ENCODE assay signal across 9 cellular contexts in genomic region chr3:194397757-194398312, GRCh38. TPM values are rescaled to one million over a fixed set of nuclear protein-coding genes. Genes with fewer than 3 reads are reported as not detected.
DNase-seq lines count a peak whose midpoint lies in the region; ATAC-seq, FAIRE-seq and TF ChIP-seq lines count a peak whose summit lies in the region.
"Had no signal": no experiment of that assay in that cellular context is flagged by ENCODE, and none has a peak within 500 bp of the region (broad histone marks: within the 10 kb centered on the region; RNA-seq: fewer than 3 reads in every experiment).

No MANE protein-coding gene starts in this region.

- TF ChIP-seq CTCF in keratinocyte (optimal IDR thresholded peaks at IDR 0.05 in 1 of 3, IDR thresholded peaks at IDR 0.05 in 1 of 3, conservative IDR thresholded peaks at IDR 0.05 in 1 of 3; ENCODE audit: extremely low read depth in 1 of 3, insufficient read depth in 2 of 3, low read length in 3 of 3) (no peak), thoracic aorta (IDR thresholded peaks at IDR 0.05) (no peak)

- peak; percentile 63 for ATAC-seq in activated naive CD8-positive, alpha-beta T cell treated with anti-CD3 and anti-CD28 coated beads, Interleukin-2, amount 10 ng/mL, durations not matched to agents 7 days and 5 days (ENCODE audit: low read depth)
- no peak for ATAC-seq in thoracic aorta (ENCODE audit: insufficient number of reproducible peaks, low FRiP score, low read depth)

- no peaks in the 10 kb centered on the region for H3K9me3 ChIP-seq in keratinocyte (ENCODE audit: control insufficient read depth, low read depth, low read length)
- H3K9me3 ChIP-seq in thoracic aorta = no peaks in the 10 kb centered on the region

- no peaks in the 10 kb centered on the region for H4K20me1 ChIP-seq in keratinocyte (ENCODE audit: control insufficient read depth, extremely low read depth, insufficient read depth, low read length)

- H3K4me3 ChIP-seq in keratinocyte (ENCODE audit: control insufficient read depth in 2 of 3, extremely low read depth in 1 of 3, insufficient read depth in 2 of 3, low read depth in 1 of 3, low read length in 3 of 3) (peak overlapping the region in 1 of 3 experiments; percentile 43), thoracic aorta (peak overlapping the region; percentile 57)

- no peaks in the 10 kb centered on the region for H3K79me2 ChIP-seq in keratinocyte (ENCODE audit: control insufficient read depth, insufficient read depth, low read length)

- peaks cover 24% of the 10 kb centered on the region for H3K27me3 ChIP-seq in keratinocyte (ENCODE audit: control insufficient read depth, extremely low read depth, insufficient read depth, low read length)
- no peaks in the 10 kb centered on the region for H3K27me3 ChIP-seq in thoracic aorta (replicated peaks; ENCODE audit: insufficient read depth)

- H3K4me1 ChIP-seq in keratinocyte (ENCODE audit: control insufficient read depth, extremely low read depth, insufficient read depth, low read length) = peaks cover 13% of the 10 kb centered on the region
- peaks cover 8 to 13% of the 10 kb centered on the region in 2 donors for H3K4me1 ChIP-seq in thoracic aorta (ENCODE audit: control insufficient read depth in 1 of 2, low read depth in 2 of 2)

- H3K36me3 ChIP-seq in keratinocyte (ENCODE audit: control insufficient read depth in 2 of 2, extremely low read depth in 1 of 2, insufficient read depth in 2 of 2, low read length in 2 of 2) (no peaks in the 10 kb centered on the region), thoracic aorta (no peaks in the 10 kb centered on the region)

- H3K9me1 ChIP-seq in keratinocyte (ENCODE audit: control insufficient read depth, extremely low read depth, insufficient read depth, low read length) = no peaks in the 10 kb centered on the region

- POLR2A ChIA-PET in activated naive CD8-positive, alpha-beta T cell treated with anti-CD3 and anti-CD28 coated beads, Interleukin-2, amount 10 ng/mL, durations not matched to agents 7 days and 5 days (lab: Charles Lee) = no interaction called here

- H3K4me2 ChIP-seq in keratinocyte (ENCODE audit: control insufficient read depth, extremely low read depth, insufficient read depth, low read depth, low read length) = peak overlapping the region; percentile 65

- H3K27ac Mint-ChIP-seq in activated naive CD8-positive, alpha-beta T cell treated with anti-CD3 and anti-CD28 coated beads, Interleukin-2, amount 10 ng/mL, durations not matched to agents 7 days and 5 days = peak overlapping the region; percentile 77

- no peak for FAIRE-seq in keratinocyte (lab: Jason Lieb, UNC)

- H2AFZ ChIP-seq in keratinocyte (ENCODE audit: control insufficient read depth, low read length) = no peak overlapping the region

- H3K36me3 Mint-ChIP-seq in activated naive CD8-positive, alpha-beta T cell treated with anti-CD3 and anti-CD28 coated beads, Interleukin-2, amount 10 ng/mL, durations not matched to agents 7 days and 5 days = no peaks in the 10 kb centered on the region

- H3K9me3 Mint-ChIP-seq in activated naive CD8-positive, alpha-beta T cell treated with anti-CD3 and anti-CD28 coated beads, Interleukin-2, amount 10 ng/mL, durations not matched to agents 7 days and 5 days = no peaks in the 10 kb centered on the region

- dilution Hi-C loops in keratinocyte (cut with MboI; ENCODE audit: extremely low pct_ligation_motif_present, low sequenced_read_pairs) = no loop called here

- DNase-seq in activated gamma-delta T cell treated with Interleukin-2 at 50 U/mL for 16 hours (peak; percentile 47), activated gamma-delta T cell (lab: John Stamatoyannopoulos, UW) (no peak), keratinocyte (ENCODE audit: low read depth, low spot score) (no peak), thoracic aorta (ENCODE audit: low spot score) (no peak), midbrain (lab: John Stamatoyannopoulos, UW) (no peak), DMS153 (lab: John Stamatoyannopoulos, UW) (no peak), NCI-H2171 (lab: John Stamatoyannopoulos, UW) (no peak)
- DNase-seq in activated naive CD8-positive, alpha-beta T cell treated with anti-CD3 and anti-CD28 coated beads, Interleukin-2, amount 10 ng/mL, durations not matched to agents 7 days and 5 days = peak; percentile 71
- DNase-seq: effector CD4-positive, alpha-beta T cell had no signal

- H3K27ac ChIP-seq in keratinocyte (ENCODE audit: control insufficient read depth, insufficient read depth, low read length) = no peak overlapping the region
- no peak overlapping the region for H3K27ac ChIP-seq in thoracic aorta

- peaks cover 6% of the 10 kb centered on the region for H3K27me3 Mint-ChIP-seq in activated naive CD8-positive, alpha-beta T cell treated with anti-CD3 and anti-CD28 coated beads, Interleukin-2, amount 10 ng/mL, durations not matched to agents 7 days and 5 days

- H3K4me3 Mint-ChIP-seq in activated naive CD8-positive, alpha-beta T cell treated with anti-CD3 and anti-CD28 coated beads, Interleukin-2, amount 10 ng/mL, durations not matched to agents 7 days and 5 days = peak overlapping the region; percentile 84

- H3K9ac ChIP-seq in keratinocyte (ENCODE audit: control insufficient read depth, extremely low read depth, insufficient read depth, low read length) = no peak overlapping the region

- peaks cover 38% of the 10 kb centered on the region for H3K4me1 Mint-ChIP-seq in activated naive CD8-positive, alpha-beta T cell treated with anti-CD3 and anti-CD28 coated beads, Interleukin-2, amount 10 ng/mL, durations not matched to agents 7 days and 5 days

RNA-seq across cellular contexts. Expression of gene GP5, which starts 1.2 kb away (rescaled TPM):
- total RNA-seq in activated naive CD8-positive, alpha-beta T cell treated with anti-CD3 and anti-CD28 coated beads, Interleukin-2, amount 10 ng/mL, durations not matched to agents 7 days and 5 days = 1 to 10 TPM; 2.2 to 2.3 TPM
- polyA plus RNA-seq in keratinocyte = 0.02 to 0.05 TPM (median 0.04 TPM) in 3 replicates
- polyA plus RNA-seq in keratinocyte (2011; ENCODE audit: low read depth) = not detected
- not detected in 2 replicates for polyA plus RNA-seq in keratinocyte (2011; cell fraction: cytosol; rRNA removed)
- 0.22 and 0.25 TPM in 2 replicates for polyA plus RNA-seq in keratinocyte (2011; cell fraction: nucleus; rRNA removed)
- polyA plus RNA-seq in keratinocyte (2012; ENCODE audit: low replicate concordance) = not detected in 2 replicates
- 0.10 to 0.29 TPM (median 0.13 TPM) in 3 replicates for polyA minus RNA-seq in keratinocyte
- polyA minus RNA-seq in keratinocyte (2011; cell fraction: cytosol; rRNA and poly(A)+ RNA removed) = not detected
- 0.53 and 0.85 TPM in 2 replicates for polyA minus RNA-seq in keratinocyte (2011; cell fraction: nucleus; rRNA and poly(A)+ RNA removed)
- total RNA-seq in thoracic aorta = under 1 TPM in 1 of 2 donors, not detected in 1; 0.14 TPM

RNA-seq across cellular contexts. Expression of gene LRRC15, which starts 28.3 kb away (rescaled TPM):
- total RNA-seq in activated naive CD8-positive, alpha-beta T cell treated with anti-CD3 and anti-CD28 coated beads, Interleukin-2, amount 10 ng/mL, durations not matched to agents 7 days and 5 days = not detected
- not detected in 3 replicates for polyA plus RNA-seq in keratinocyte
- not detected for polyA plus RNA-seq in keratinocyte (2011; ENCODE audit: low read depth)
- not detected in 2 replicates for polyA plus RNA-seq in keratinocyte (2011; cell fraction: cytosol; rRNA removed)
- polyA plus RNA-seq in keratinocyte (2011; cell fraction: nucleus; rRNA removed) = not detected in 2 replicates
- not detected in 2 replicates for polyA plus RNA-seq in keratinocyte (2012; ENCODE audit: low replicate concordance)
- polyA minus RNA-seq in keratinocyte = not detected in 3 replicates
- not detected for polyA minus RNA-seq in keratinocyte (2011; cell fraction: cytosol; rRNA and poly(A)+ RNA removed)
- polyA minus RNA-seq in keratinocyte (2011; cell fraction: nucleus; rRNA and poly(A)+ RNA removed) = not detected in 2 replicates
- total RNA-seq in thoracic aorta = under 1 TPM in 1 of 2 donors, not detected in 1; 0.27 TPM

RNA-seq across cellular contexts. Expression of gene CPN2, which starts 46.7 kb away (rescaled TPM):
- total RNA-seq in activated naive CD8-positive, alpha-beta T cell treated with anti-CD3 and anti-CD28 coated beads, Interleukin-2, amount 10 ng/mL, durations not matched to agents 7 days and 5 days = not detected
- polyA plus RNA-seq in keratinocyte = not detected in 3 replicates
- polyA plus RNA-seq in keratinocyte (2011; ENCODE audit: low read depth) = not detected
- polyA plus RNA-seq in keratinocyte (2011; cell fraction: cytosol; rRNA removed) = not detected in 2 replicates
- not detected in 2 replicates for polyA plus RNA-seq in keratinocyte (2011; cell fraction: nucleus; rRNA removed)
- not detected in 2 replicates for polyA plus RNA-seq in keratinocyte (2012; ENCODE audit: low replicate concordance)
- polyA minus RNA-seq in keratinocyte = not detected in 3 replicates
- polyA minus RNA-seq in keratinocyte (2011; cell fraction: cytosol; rRNA and poly(A)+ RNA removed) = not detected
- not detected in 2 replicates for polyA minus RNA-seq in keratinocyte (2011; cell fraction: nucleus; rRNA and poly(A)+ RNA removed)
- not detected for total RNA-seq in thoracic aorta

Comparison
In these comparisons a context has a peak if more than half of its experiments do, and no peak if none do; other contexts are left out.
1. DNase-seq: peak in activated gamma-delta T cell treated with Interleukin-2 at 50 U/mL for 16 hours (single experiment) and activated naive CD8-positive, alpha-beta T cell treated with anti-CD3 and anti-CD28 coated beads, Interleukin-2, amount 10 ng/mL, durations not matched to agents 7 days and 5 days (single experiment); none in activated gamma-delta T cell (single experiment), keratinocyte (single experiment), thoracic aorta (single experiment), midbrain (single experiment), DMS153 (single experiment) and NCI-H2171 (single experiment).